In the genomic region with DNA sequence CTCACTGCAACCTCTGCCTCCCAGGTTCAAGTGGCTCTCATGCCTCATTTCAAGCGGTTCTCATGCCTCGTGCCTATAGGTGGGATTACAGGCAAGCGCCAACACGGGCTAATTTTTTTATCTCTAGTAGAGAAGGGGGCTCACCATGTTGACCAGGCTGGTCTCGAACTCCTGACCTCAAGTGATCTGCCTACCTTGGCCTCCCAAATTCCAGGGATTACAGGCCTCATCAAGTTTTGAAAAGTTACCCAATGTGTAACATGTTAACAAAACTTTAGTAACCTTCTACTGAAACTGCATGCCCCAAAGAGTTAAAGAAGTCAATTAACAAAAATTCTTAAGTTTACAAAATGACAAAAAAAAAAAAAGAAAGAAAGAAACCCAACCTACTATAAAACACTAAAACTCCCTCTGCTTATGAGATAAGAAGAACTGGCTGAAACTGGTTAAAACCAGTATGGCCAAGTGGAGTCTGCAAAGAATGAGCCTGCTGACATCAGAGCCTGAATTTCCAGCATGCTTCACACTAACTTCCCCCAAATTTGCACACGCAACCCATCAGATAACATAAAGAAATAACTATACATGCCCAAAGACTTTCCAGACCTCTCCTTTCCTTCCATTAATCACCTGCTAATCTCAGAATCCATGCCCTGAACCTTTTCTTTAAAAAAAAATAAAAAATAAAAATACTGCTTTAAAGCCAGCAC, we compare ENCODE assay signal across 1 cellular context.
TF ChIP-seq lines count a peak whose summit lies in the region.

No MANE protein-coding gene starts in this region.

TF ChIP-seq in HepG2, 621 proteins besides CTCF, POLR2A, EP300 and RAD21:
- no peak for TF ChIP-seq NRL (CRISPR knock-in tag; IDR thresholded peaks at IDR 0.05; ENCODE audit: borderline replicate concordance)
- TF ChIP-seq BRD4 (CRISPR knock-in tag; IDR thresholded peaks at IDR 0.05) = no peak
- no peak for TF ChIP-seq NKX3-1 (CRISPR knock-in tag; IDR thresholded peaks at IDR 0.05)
- TF ChIP-seq, protein P1, sequence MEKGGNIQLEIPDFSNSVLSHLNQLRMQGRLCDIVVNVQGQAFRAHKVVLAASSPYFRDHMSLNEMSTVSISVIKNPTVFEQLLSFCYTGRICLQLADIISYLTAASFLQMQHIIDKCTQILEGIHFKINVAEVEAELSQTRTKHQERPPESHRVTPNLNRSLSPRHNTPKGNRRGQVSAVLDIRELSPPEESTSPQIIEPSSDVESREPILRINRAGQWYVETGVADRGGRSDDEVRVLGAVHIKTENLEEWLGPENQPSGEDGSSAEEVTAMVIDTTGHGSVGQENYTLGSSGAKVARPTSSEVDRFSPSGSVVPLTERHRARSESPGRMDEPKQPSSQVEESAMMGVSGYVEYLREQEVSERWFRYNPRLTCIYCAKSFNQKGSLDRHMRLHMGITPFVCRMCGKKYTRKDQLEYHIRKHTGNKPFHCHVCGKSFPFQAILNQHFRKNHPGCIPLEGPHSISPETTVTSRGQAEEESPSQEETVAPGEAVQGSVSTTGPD (CRISPR knock-in tag; IDR thresholded peaks at IDR 0.05) = no peak
- TF ChIP-seq HNF4G (IDR thresholded peaks at IDR 0.05; ENCODE audit: borderline replicate concordance, low read depth, low read length) = no peak
- TF ChIP-seq HNF4G (CRISPR knock-in tag; IDR thresholded peaks at IDR 0.05; ENCODE audit: borderline replicate concordance, low read depth) = no peak
- TF ChIP-seq SRF (IDR thresholded peaks at IDR 0.05; ENCODE audit: low read depth, low read length) = no peak
- no peak for TF ChIP-seq TBX2 (CRISPR knock-in tag; IDR thresholded peaks at IDR 0.05; ENCODE audit: borderline replicate concordance)
- TF ChIP-seq ZKSCAN8 (CRISPR knock-in tag; IDR thresholded peaks at IDR 0.05; ENCODE audit: borderline replicate concordance) = no peak
- no peak for TF ChIP-seq ELF1 (CRISPR knock-in tag; IDR thresholded peaks at IDR 0.05)
- TF ChIP-seq, protein P2, sequence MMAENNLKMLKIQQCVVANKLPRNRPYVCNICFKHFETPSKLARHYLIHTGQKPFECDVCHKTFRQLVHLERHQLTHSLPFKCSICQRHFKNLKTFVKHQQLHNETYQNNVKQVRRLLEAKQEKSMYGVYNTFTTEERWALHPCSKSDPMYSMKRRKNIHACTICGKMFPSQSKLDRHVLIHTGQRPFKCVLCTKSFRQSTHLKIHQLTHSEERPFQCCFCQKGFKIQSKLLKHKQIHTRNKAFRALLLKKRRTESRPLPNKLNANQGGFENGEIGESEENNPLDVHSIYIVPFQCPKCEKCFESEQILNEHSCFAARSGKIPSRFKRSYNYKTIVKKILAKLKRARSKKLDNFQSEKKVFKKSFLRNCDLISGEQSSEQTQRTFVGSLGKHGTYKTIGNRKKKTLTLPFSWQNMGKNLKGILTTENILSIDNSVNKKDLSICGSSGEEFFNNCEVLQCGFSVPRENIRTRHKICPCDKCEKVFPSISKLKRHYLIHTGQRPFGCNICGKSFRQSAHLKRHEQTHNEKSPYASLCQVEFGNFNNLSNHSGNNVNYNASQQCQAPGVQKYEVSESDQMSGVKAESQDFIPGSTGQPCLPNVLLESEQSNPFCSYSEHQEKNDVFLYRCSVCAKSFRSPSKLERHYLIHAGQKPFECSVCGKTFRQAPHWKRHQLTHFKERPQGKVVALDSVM (CRISPR knock-in tag; IDR thresholded peaks at IDR 0.05) = no peak
- no peak for TF ChIP-seq HHEX (CRISPR knock-in tag; IDR thresholded peaks at IDR 0.05)
- TF ChIP-seq, protein P3, sequence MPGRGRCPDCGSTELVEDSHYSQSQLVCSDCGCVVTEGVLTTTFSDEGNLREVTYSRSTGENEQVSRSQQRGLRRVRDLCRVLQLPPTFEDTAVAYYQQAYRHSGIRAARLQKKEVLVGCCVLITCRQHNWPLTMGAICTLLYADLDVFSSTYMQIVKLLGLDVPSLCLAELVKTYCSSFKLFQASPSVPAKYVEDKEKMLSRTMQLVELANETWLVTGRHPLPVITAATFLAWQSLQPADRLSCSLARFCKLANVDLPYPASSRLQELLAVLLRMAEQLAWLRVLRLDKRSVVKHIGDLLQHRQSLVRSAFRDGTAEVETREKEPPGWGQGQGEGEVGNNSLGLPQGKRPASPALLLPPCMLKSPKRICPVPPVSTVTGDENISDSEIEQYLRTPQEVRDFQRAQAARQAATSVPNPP (CRISPR knock-in tag; IDR thresholded peaks at IDR 0.05) = no peak
- TF ChIP-seq, protein P4, sequence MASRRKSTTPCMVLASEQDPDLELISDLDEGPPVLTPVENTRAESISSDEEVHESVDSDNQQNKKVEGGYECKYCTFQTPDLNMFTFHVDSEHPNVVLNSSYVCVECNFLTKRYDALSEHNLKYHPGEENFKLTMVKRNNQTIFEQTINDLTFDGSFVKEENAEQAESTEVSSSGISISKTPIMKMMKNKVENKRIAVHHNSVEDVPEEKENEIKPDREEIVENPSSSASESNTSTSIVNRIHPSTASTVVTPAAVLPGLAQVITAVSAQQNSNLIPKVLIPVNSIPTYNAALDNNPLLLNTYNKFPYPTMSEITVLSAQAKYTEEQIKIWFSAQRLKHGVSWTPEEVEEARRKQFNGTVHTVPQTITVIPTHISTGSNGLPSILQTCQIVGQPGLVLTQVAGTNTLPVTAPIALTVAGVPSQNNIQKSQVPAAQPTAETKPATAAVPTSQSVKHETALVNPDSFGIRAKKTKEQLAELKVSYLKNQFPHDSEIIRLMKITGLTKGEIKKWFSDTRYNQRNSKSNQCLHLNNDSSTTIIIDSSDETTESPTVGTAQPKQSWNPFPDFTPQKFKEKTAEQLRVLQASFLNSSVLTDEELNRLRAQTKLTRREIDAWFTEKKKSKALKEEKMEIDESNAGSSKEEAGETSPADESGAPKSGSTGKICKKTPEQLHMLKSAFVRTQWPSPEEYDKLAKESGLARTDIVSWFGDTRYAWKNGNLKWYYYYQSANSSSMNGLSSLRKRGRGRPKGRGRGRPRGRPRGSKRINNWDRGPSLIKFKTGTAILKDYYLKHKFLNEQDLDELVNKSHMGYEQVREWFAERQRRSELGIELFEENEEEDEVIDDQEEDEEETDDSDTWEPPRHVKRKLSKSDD (CRISPR knock-in tag; IDR thresholded peaks at IDR 0.05; ENCODE audit: low read depth) = no peak
